1 cellular context compared by ENCODE assay signal in the genomic region with DNA sequence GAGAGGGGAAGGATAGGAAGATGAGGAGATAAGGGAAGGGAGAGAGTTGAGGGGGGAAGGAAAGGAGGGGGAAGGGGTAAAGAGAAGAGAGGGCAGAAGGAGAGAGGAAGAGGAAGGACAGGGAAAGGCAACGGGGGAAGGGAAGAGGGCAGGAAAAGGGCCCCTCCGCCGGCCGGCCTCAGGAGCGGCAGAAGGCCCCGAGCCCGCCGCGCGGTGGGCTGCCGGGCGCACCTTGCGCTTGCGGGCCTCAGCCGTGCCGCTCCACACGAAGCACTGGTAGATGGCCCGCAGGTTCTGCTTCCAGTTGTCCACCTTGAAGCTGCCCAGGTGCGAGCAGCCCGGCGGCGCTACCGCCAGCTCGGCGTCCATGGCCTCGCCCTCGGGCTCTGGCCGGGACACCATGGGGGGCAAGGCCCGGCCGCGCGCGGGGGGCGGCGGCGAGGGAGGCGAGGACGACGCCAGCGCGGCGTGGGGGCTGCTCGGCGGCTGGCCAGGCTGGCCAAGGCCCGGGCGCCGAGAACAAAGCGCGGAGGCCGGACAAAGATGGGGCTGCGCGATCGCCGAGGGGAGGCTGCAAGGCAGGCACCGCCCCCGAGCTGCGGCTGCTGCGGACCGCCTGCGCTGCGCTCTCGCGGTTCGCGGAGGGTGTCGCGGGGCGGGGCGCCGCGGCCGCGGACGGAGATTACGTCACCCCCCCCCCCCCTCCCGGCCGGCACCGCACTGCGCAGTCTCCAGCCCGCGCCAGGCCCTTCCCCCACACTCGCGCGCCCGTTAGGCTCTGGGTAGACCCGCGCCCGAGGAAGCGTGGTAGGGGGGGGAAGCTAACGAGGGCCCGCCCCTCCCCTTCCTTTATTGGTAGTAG.
TF ChIP-seq lines count a peak whose summit lies in the region.

Gene USP22, minus strand, starts transcription at position 578 of the 862 bp plus-strand sequence. Its CDS starts 176 bp downstream, at position 402.

TF ChIP-seq in GM12878, 131 proteins besides CTCF, POLR2A, EP300 and RAD21 (continued from another document):
- TF ChIP-seq ZBTB40 (IDR thresholded peaks at IDR 0.05; ENCODE audit: borderline replicate concordance): no peak
- peak; percentile 91 for TF ChIP-seq POLR2AphosphoS2 (IDR thresholded peaks at IDR 0.05; ENCODE audit: low read depth, low read length)
- TF ChIP-seq, protein P1, sequence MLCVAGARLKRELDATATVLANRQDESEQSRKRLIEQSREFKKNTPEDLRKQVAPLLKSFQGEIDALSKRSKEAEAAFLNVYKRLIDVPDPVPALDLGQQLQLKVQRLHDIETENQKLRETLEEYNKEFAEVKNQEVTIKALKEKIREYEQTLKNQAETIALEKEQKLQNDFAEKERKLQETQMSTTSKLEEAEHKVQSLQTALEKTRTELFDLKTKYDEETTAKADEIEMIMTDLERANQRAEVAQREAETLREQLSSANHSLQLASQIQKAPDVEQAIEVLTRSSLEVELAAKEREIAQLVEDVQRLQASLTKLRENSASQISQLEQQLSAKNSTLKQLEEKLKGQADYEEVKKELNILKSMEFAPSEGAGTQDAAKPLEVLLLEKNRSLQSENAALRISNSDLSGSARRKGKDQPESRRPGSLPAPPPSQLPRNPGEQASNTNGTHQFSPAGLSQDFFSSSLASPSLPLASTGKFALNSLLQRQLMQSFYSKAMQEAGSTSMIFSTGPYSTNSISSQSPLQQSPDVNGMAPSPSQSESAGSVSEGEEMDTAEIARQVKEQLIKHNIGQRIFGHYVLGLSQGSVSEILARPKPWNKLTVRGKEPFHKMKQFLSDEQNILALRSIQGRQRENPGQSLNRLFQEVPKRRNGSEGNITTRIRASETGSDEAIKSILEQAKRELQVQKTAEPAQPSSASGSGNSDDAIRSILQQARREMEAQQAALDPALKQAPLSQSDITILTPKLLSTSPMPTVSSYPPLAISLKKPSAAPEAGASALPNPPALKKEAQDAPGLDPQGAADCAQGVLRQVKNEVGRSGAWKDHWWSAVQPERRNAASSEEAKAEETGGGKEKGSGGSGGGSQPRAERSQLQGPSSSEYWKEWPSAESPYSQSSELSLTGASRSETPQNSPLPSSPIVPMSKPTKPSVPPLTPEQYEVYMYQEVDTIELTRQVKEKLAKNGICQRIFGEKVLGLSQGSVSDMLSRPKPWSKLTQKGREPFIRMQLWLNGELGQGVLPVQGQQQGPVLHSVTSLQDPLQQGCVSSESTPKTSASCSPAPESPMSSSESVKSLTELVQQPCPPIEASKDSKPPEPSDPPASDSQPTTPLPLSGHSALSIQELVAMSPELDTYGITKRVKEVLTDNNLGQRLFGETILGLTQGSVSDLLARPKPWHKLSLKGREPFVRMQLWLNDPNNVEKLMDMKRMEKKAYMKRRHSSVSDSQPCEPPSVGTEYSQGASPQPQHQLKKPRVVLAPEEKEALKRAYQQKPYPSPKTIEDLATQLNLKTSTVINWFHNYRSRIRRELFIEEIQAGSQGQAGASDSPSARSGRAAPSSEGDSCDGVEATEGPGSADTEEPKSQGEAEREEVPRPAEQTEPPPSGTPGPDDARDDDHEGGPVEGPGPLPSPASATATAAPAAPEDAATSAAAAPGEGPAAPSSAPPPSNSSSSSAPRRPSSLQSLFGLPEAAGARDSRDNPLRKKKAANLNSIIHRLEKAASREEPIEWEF (IDR thresholded peaks at IDR 0.05; ENCODE audit: insufficient replicate concordance, low read depth, low read length): no peak
- TF ChIP-seq, protein P2, sequence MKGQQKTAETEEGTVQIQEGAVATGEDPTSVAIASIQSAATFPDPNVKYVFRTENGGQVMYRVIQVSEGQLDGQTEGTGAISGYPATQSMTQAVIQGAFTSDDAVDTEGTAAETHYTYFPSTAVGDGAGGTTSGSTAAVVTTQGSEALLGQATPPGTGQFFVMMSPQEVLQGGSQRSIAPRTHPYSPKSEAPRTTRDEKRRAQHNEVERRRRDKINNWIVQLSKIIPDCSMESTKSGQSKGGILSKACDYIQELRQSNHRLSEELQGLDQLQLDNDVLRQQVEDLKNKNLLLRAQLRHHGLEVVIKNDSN (IDR thresholded peaks at IDR 0.05; ENCODE audit: borderline replicate concordance, extremely low read length, insufficient read depth, low read depth, low read length): no peak
- no peak for TF ChIP-seq CBX3 (IDR thresholded peaks at IDR 0.05; ENCODE audit: borderline replicate concordance, low read depth)
- 0 out of 2 replicates have a peak, but pooled peaks have one; percentile 35 for TF ChIP-seq EED (IDR thresholded peaks at IDR 0.05; ENCODE audit: low read depth)
- TF ChIP-seq CREB1 (IDR thresholded peaks at IDR 0.05; ENCODE audit: low read depth): peak; percentile 83
- TF ChIP-seq EGR1 (IDR thresholded peaks at IDR 0.05; ENCODE audit: borderline replicate concordance in 1 of 2, low read depth in 2 of 2, low read length in 2 of 2): no peak; a peak in 1 of 3 replicates
- TF ChIP-seq SP1 (IDR thresholded peaks at IDR 0.05; ENCODE audit: low read depth, low read length): no peak
- no peak; the same call in 1 of the 2 replicates for TF ChIP-seq ATF7 (IDR thresholded peaks at IDR 0.05; ENCODE audit: low read depth)
- TF ChIP-seq HDAC2 (IDR thresholded peaks at IDR 0.05): no peak
- TF ChIP-seq, protein P3, sequence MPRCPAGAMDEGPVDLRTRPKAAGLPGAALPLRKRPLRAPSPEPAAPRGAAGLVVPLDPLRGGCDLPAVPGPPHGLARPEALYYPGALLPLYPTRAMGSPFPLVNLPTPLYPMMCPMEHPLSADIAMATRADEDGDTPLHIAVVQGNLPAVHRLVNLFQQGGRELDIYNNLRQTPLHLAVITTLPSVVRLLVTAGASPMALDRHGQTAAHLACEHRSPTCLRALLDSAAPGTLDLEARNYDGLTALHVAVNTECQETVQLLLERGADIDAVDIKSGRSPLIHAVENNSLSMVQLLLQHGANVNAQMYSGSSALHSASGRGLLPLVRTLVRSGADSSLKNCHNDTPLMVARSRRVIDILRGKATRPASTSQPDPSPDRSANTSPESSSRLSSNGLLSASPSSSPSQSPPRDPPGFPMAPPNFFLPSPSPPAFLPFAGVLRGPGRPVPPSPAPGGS (IDR thresholded peaks at IDR 0.05; ENCODE audit: borderline replicate concordance, insufficient read depth, low read depth, low read length, poor library complexity, severe bottlenecking): peak; percentile 38
- TF ChIP-seq ASH2L (IDR thresholded peaks at IDR 0.05; ENCODE audit: borderline replicate concordance, low read depth): no peak
- TF ChIP-seq GABPA (IDR thresholded peaks at IDR 0.05; ENCODE audit: low read depth): no peak
- no peak for TF ChIP-seq ZNF622 (IDR thresholded peaks at IDR 0.05)
- TF ChIP-seq, protein P4, sequence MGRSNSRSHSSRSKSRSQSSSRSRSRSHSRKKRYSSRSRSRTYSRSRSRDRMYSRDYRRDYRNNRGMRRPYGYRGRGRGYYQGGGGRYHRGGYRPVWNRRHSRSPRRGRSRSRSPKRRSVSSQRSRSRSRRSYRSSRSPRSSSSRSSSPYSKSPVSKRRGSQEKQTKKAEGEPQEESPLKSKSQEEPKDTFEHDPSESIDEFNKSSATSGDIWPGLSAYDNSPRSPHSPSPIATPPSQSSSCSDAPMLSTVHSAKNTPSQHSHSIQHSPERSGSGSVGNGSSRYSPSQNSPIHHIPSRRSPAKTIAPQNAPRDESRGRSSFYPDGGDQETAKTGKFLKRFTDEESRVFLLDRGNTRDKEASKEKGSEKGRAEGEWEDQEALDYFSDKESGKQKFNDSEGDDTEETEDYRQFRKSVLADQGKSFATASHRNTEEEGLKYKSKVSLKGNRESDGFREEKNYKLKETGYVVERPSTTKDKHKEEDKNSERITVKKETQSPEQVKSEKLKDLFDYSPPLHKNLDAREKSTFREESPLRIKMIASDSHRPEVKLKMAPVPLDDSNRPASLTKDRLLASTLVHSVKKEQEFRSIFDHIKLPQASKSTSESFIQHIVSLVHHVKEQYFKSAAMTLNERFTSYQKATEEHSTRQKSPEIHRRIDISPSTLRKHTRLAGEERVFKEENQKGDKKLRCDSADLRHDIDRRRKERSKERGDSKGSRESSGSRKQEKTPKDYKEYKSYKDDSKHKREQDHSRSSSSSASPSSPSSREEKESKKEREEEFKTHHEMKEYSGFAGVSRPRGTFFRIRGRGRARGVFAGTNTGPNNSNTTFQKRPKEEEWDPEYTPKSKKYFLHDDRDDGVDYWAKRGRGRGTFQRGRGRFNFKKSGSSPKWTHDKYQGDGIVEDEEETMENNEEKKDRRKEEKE (IDR thresholded peaks at IDR 0.05): 0 out of 2 replicates have a peak, but pooled peaks have one; percentile 49
- peak; percentile 87 for TF ChIP-seq BACH1 (IDR thresholded peaks at IDR 0.05; ENCODE audit: borderline replicate concordance)
- peak; percentile 63 for TF ChIP-seq NR2F1 (conservative IDR thresholded peaks at IDR 0.05)
- TF ChIP-seq ZBED1 (IDR thresholded peaks at IDR 0.05; ENCODE audit: borderline replicate concordance): no peak
- peak; percentile 89; the same call in 1 of the 2 replicates for TF ChIP-seq STAT1 (conservative IDR thresholded peaks at IDR 0.05)
- TF ChIP-seq, protein P5, sequence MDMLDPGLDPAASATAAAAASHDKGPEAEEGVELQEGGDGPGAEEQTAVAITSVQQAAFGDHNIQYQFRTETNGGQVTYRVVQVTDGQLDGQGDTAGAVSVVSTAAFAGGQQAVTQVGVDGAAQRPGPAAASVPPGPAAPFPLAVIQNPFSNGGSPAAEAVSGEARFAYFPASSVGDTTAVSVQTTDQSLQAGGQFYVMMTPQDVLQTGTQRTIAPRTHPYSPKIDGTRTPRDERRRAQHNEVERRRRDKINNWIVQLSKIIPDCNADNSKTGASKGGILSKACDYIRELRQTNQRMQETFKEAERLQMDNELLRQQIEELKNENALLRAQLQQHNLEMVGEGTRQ (IDR thresholded peaks at IDR 0.05; ENCODE audit: borderline replicate concordance, low read depth, low read length): no peak
- TF ChIP-seq E2F4 (IDR thresholded peaks at IDR 0.05; ENCODE audit: low read depth, low read length): no peak
- TF ChIP-seq SREBF2 (IDR thresholded peaks at IDR 0.05; ENCODE audit: low read length): no peak
